Comparison of ENCODE assay signal across 8 cellular contexts in the genomic region with DNA sequence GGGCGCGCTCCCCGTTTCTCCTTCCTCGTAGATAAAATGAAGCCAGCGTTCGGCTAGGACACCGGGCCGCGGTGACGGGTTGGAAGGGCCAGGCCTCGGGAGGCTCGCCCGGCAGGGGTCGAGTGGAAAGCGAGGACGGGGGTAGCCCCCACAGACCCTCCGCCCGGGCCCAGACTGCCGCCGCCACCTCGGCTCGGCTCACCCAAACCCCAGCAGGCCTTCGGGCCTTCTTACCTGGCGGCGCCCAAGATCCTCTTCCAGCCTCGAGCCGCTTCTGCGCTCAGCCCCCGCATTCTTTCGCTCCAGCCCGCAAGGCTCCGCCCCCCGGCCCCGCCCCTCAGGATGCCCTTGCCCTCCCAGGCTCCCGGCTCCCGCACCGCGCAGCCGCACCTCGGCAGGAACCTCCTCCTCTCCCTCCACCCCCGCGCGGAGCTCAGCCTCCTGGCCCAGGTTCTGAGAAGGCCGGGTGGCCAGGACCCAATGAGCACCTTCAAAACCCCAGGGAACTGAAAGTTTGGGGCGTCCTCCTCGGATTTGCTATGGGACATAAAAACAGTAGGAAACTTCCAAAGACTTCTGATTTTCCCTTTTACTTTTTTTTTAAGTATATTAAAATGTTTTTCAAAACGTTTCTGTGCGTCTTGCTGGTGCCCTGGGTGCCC. TPM values are rescaled to one million over a fixed set of nuclear protein-coding genes. Genes with fewer than 3 reads are reported as not detected.
DNase-seq lines count a peak whose midpoint lies in the region; ATAC-seq and TF ChIP-seq lines count a peak whose summit lies in the region.

TSS of gene CD59 (minus strand) at position 276 of the 662 bp plus-strand sequence. CDS start 13,978 bp downstream, outside the sequence.

- peak within 1 kb of the TSS; percentile 94 for H3K27ac ChIP-seq in liver (ENCODE audit: low read depth in 1 of 2, low read length in 2 of 2)

- H3K4me1 ChIP-seq in liver (ENCODE audit: control insufficient read depth in 4 of 4, insufficient read depth in 4 of 4, low read length in 3 of 4) = peaks cover 0 to 27% (median 10%) of the 10 kb centered on the region in 4 donors

- H3K4me1 Mint-ChIP-seq in activated CD4-positive, alpha-beta memory T cell treated with anti-CD3 and anti-CD28 coated beads, Interleukin-2, amount 10 ng/mL, durations not matched to agents 7 days and 5 days = peaks cover 35% of the 10 kb centered on the region

- peak within 1 kb of the TSS; percentile 57 to 95 (median 77) for H3K4me3 ChIP-seq in liver (ENCODE audit: low read depth in 1 of 3, low read length in 3 of 3)

- POLR2A ChIA-PET in activated CD4-positive, alpha-beta memory T cell treated with anti-CD3 and anti-CD28 coated beads, Interleukin-2, amount 10 ng/mL, durations not matched to agents 7 days and 5 days (lab: Charles Lee) = interaction anchor here (0.6 to 5.0 kb wide), 23 partner anchors 11 to 599 kb away, joined by 3 to 30 read pairs (median 3); partner anchors contain the start of genes C11orf91, CSTF3 and FBXO3

- peak within 1 kb of the TSS; percentile 81 for H3K27ac Mint-ChIP-seq in activated CD4-positive, alpha-beta memory T cell treated with anti-CD3 and anti-CD28 coated beads, Interleukin-2, amount 10 ng/mL, durations not matched to agents 7 days and 5 days

- peaks cover 21% of the 10 kb centered on the region for H3K36me3 Mint-ChIP-seq in activated CD4-positive, alpha-beta memory T cell treated with anti-CD3 and anti-CD28 coated beads, Interleukin-2, amount 10 ng/mL, durations not matched to agents 7 days and 5 days (ENCODE audit: low read depth)

- CTCF ChIA-PET in activated CD4-positive, alpha-beta memory T cell treated with anti-CD3 and anti-CD28 coated beads, Interleukin-2, amount 10 ng/mL, durations not matched to agents 7 days and 5 days (lab: Charles Lee) = interaction anchor here (0.6 to 4.2 kb wide), 8 partner anchors 10 to 580 kb away, joined by 3 to 22 read pairs (median 4); no protein-coding TSS in a partner anchor

- peak; percentile 56 for ATAC-seq in GM19372 (IDR thresholded peaks at IDR 0.05; ENCODE audit: low read depth, unreplicated experiment)
- peak; percentile 56 for ATAC-seq in HG03521 (IDR thresholded peaks at IDR 0.05; ENCODE audit: unreplicated experiment)

- no peaks in the 10 kb centered on the region for H3K9me3 ChIP-seq in liver (ENCODE audit: control insufficient read depth in 4 of 4, low read length in 3 of 4)

- peak within 1 kb of the TSS; percentile 83 for H3K4me3 Mint-ChIP-seq in activated CD4-positive, alpha-beta memory T cell treated with anti-CD3 and anti-CD28 coated beads, Interleukin-2, amount 10 ng/mL, durations not matched to agents 7 days and 5 days

- 1% methylated on average over 48 of the region's 48 CpGs for WGBS in liver

- no peaks in the 10 kb centered on the region for H3K27me3 ChIP-seq in liver (ENCODE audit: control insufficient read depth in 4 of 4, insufficient read depth in 4 of 4, low read length in 3 of 4)

- no peaks in the 10 kb centered on the region for H3K36me3 ChIP-seq in liver (ENCODE audit: control insufficient read depth in 4 of 4, insufficient read depth in 3 of 4, low read depth in 1 of 4, low read length in 3 of 4)

- no peak for TF ChIP-seq CTCF in liver (IDR thresholded peaks at IDR 0.05; ENCODE audit: low read depth, low read length, missing input control)

- peak within 1 kb of the TSS; percentile 60 to 64 for H3K9ac ChIP-seq in liver (ENCODE audit: low read depth in 1 of 2, low read length in 2 of 2)

- DNase-seq in C1 segment of cervical spinal cord (lab: John Stamatoyannopoulos, UW) = peak; percentile 56 to 96 (median 86)
- DNase-seq in NCI-H748 treated with DMSO at 0.1 percent for 48 hours (lab: John Stamatoyannopoulos, UW) = peak; percentile 70
- peak; percentile 88 for DNase-seq in activated CD4-positive, alpha-beta memory T cell treated with anti-CD3 and anti-CD28 coated beads, Interleukin-2, amount 10 ng/mL, durations not matched to agents 7 days and 5 days
- peak; percentile 78 to 94 for DNase-seq in dermis microvascular lymphatic vessel endothelial cell (ENCODE audit: low read depth in 2 of 2)
- peak; percentile 94 for DNase-seq in stimulated activated CD4-positive, alpha-beta T cell treated with anti-CD3 and anti-CD28 coated beads, Interleukin-4, amount 100 ng/mL, for 1 hour

- no peaks in the 10 kb centered on the region for H3K9me3 Mint-ChIP-seq in activated CD4-positive, alpha-beta memory T cell treated with anti-CD3 and anti-CD28 coated beads, Interleukin-2, amount 10 ng/mL, durations not matched to agents 7 days and 5 days

- peak; percentile 14 to 15 for TF ChIP-seq RAD21 in liver (IDR thresholded peaks at IDR 0.05)

- H3K27me3 Mint-ChIP-seq in activated CD4-positive, alpha-beta memory T cell treated with anti-CD3 and anti-CD28 coated beads, Interleukin-2, amount 10 ng/mL, durations not matched to agents 7 days and 5 days = no peaks in the 10 kb centered on the region

TF ChIP-seq in liver, 16 proteins besides CTCF, POLR2A, EP300 and RAD21:
- TF ChIP-seq FOXA2 (IDR thresholded peaks at IDR 0.05) (no peak), ATF3 (IDR thresholded peaks at IDR 0.05) (no peak), NR2F2 (IDR thresholded peaks at IDR 0.05) (peak; percentile 15), HNF4G (IDR thresholded peaks at IDR 0.05) (no peak), SP1 (IDR thresholded peaks at IDR 0.05) (peak; percentile 64), YY1 (IDR thresholded peaks at IDR 0.05) (no peak), JUND (IDR thresholded peaks at IDR 0.05) (peak; percentile 7 to 36), MAX (IDR thresholded peaks at IDR 0.05) (no peak), FOXA1 (IDR thresholded peaks at IDR 0.05) (peak; percentile 18), RXRA (IDR thresholded peaks at IDR 0.05) (peak in 1 of 2 donors; percentile 2), HNF4A (conservative IDR thresholded peaks at IDR 0.05) (peak in 1 of 2 donors; percentile 19), TAF1 (conservative IDR thresholded peaks at IDR 0.05) (peak; percentile 53), EGR1 (IDR thresholded peaks at IDR 0.05; ENCODE audit: low read depth in 2 of 2) (peak; percentile 94 to 98)
- TF ChIP-seq, protein P1, sequence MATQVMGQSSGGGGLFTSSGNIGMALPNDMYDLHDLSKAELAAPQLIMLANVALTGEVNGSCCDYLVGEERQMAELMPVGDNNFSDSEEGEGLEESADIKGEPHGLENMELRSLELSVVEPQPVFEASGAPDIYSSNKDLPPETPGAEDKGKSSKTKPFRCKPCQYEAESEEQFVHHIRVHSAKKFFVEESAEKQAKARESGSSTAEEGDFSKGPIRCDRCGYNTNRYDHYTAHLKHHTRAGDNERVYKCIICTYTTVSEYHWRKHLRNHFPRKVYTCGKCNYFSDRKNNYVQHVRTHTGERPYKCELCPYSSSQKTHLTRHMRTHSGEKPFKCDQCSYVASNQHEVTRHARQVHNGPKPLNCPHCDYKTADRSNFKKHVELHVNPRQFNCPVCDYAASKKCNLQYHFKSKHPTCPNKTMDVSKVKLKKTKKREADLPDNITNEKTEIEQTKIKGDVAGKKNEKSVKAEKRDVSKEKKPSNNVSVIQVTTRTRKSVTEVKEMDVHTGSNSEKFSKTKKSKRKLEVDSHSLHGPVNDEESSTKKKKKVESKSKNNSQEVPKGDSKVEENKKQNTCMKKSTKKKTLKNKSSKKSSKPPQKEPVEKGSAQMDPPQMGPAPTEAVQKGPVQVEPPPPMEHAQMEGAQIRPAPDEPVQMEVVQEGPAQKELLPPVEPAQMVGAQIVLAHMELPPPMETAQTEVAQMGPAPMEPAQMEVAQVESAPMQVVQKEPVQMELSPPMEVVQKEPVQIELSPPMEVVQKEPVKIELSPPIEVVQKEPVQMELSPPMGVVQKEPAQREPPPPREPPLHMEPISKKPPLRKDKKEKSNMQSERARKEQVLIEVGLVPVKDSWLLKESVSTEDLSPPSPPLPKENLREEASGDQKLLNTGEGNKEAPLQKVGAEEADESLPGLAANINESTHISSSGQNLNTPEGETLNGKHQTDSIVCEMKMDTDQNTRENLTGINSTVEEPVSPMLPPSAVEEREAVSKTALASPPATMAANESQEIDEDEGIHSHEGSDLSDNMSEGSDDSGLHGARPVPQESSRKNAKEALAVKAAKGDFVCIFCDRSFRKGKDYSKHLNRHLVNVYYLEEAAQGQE (IDR thresholded peaks at IDR 0.05) = peak; percentile 66
- TF ChIP-seq, protein P2, sequence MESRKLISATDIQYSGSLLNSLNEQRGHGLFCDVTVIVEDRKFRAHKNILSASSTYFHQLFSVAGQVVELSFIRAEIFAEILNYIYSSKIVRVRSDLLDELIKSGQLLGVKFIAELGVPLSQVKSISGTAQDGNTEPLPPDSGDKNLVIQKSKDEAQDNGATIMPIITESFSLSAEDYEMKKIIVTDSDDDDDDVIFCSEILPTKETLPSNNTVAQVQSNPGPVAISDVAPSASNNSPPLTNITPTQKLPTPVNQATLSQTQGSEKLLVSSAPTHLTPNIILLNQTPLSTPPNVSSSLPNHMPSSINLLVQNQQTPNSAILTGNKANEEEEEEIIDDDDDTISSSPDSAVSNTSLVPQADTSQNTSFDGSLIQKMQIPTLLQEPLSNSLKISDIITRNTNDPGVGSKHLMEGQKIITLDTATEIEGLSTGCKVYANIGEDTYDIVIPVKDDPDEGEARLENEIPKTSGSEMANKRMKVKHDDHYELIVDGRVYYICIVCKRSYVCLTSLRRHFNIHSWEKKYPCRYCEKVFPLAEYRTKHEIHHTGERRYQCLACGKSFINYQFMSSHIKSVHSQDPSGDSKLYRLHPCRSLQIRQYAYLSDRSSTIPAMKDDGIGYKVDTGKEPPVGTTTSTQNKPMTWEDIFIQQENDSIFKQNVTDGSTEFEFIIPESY (IDR thresholded peaks at IDR 0.05) = no peak

RNA-seq across cellular contexts. Expression of gene CD59, which starts in this region (rescaled TPM):
- total RNA-seq in activated CD4-positive, alpha-beta memory T cell treated with anti-CD3 and anti-CD28 coated beads, Interleukin-2, amount 10 ng/mL, durations not matched to agents 7 days and 5 days = 100 to 1,000 TPM; 153 to 158 TPM
- total RNA-seq in dermis microvascular lymphatic vessel endothelial cell (669 and 765 TPM in 2 replicates), liver (10 to 100 TPM; 74.2 to 90.8 TPM)
- polyA plus RNA-seq in liver = 100 to 1,000 TPM; 169 to 181 TPM

Comparison
In these comparisons a context has a peak if more than half of its experiments do, and no peak if none do; other contexts are left out.
1. Peak in every context shown above with its lines: DNase-seq, ATAC-seq, H3K4me3 ChIP-seq and H3K27ac ChIP-seq.